Comparison of ENCODE assay signal across 2 cellular contexts in genomic region chr16:73350707-73351452, GRCh38.
TF ChIP-seq lines count a peak whose summit lies in the region.

No MANE protein-coding gene starts in this region.

TF ChIP-seq in liver, 16 proteins besides CTCF, POLR2A, EP300 and RAD21 (continued from another document):
- no peak for TF ChIP-seq REST (IDR thresholded peaks at IDR 0.05)
- TF ChIP-seq TAF1 (conservative IDR thresholded peaks at IDR 0.05) = no peak
TF ChIP-seq in liver: peak in this region for 2.

TF ChIP-seq in HepG2, 621 proteins besides CTCF, POLR2A, EP300 and RAD21:
- TF ChIP-seq ZHX2 (IDR thresholded peaks at IDR 0.05; ENCODE audit: low read depth) (no peak), ZHX2 (CRISPR knock-in tag; IDR thresholded peaks at IDR 0.05; ENCODE audit: borderline replicate concordance) (no peak), ZNF713 (CRISPR knock-in tag; IDR thresholded peaks at IDR 0.05) (no peak), JUND (CRISPR knock-in tag; IDR thresholded peaks at IDR 0.05) (no peak), ZBTB21 (CRISPR knock-in tag; IDR thresholded peaks at IDR 0.05) (no peak), ZNF343 (CRISPR knock-in tag; IDR thresholded peaks at IDR 0.05) (no peak), RFX3 (CRISPR knock-in tag; IDR thresholded peaks at IDR 0.05) (no peak), TAF15 (IDR thresholded peaks at IDR 0.05; ENCODE audit: low read depth, low read length, poor library complexity, severe bottlenecking) (no peak), HMGA1 (CRISPR knock-in tag; conservative IDR thresholded peaks at IDR 0.05) (no peak), HOXA7 (CRISPR knock-in tag; IDR thresholded peaks at IDR 0.05) (no peak), CREM (IDR thresholded peaks at IDR 0.05) (no peak), CREM (CRISPR knock-in tag; IDR thresholded peaks at IDR 0.05) (no peak), TFDP2 (CRISPR knock-in tag; IDR thresholded peaks at IDR 0.05) (no peak), KLF6 (CRISPR knock-in tag; IDR thresholded peaks at IDR 0.05) (no peak), ARNT (IDR thresholded peaks at IDR 0.05) (no peak)
